In genomic region chr11:59429924-59430516, GRCh38 we compare ENCODE assay signal across 9 cellular contexts. TPM values are rescaled to one million over a fixed set of nuclear protein-coding genes. Genes with fewer than 3 reads are reported as not detected.
DNase-seq lines count a peak whose midpoint lies in the region; ATAC-seq, FAIRE-seq and TF ChIP-seq lines count a peak whose summit lies in the region.
"Had no signal": no experiment of that assay in that cellular context is flagged by ENCODE, and none has a peak within 500 bp of the region (broad histone marks: within the 10 kb centered on the region; RNA-seq: fewer than 3 reads in every experiment).

No MANE protein-coding gene starts in this region.

- H2AFZ ChIP-seq in GM12878 (ENCODE audit: control insufficient read depth, low read depth, low read length): no peak overlapping the region

- TF ChIP-seq RAD21 in GM12878 (IDR thresholded peaks at IDR 0.05; ENCODE audit: insufficient read depth, low read depth, low read length) (peak; percentile 92), liver (IDR thresholded peaks at IDR 0.05) (peak; percentile 98 to 99)

- H3K79me2 ChIP-seq in GM12878 (ENCODE audit: control insufficient read depth, insufficient read depth, low read length): no peaks in the 10 kb centered on the region

- no peak overlapping the region for H3K4me2 ChIP-seq in GM12878 (ENCODE audit: control insufficient read depth, insufficient read depth)
- H3K4me2 ChIP-seq: BLaER1 treated with 17β-estradiol and CSF1 and Interleukin-3, amounts not matched to agents 10 nM and 100 nM had no signal

- in situ Hi-C loops in GM12878 (cut with MboI): loop anchor here (5.0 kb wide), 2 partner anchors 138 to 263 kb away; no protein-coding TSS in a partner anchor

- no peaks in the 10 kb centered on the region for H3K9me3 ChIP-seq in GM12878 (replicated peaks; ENCODE audit: control insufficient read depth, insufficient read depth, low read length)
- H3K9me3 ChIP-seq in liver (ENCODE audit: control insufficient read depth in 4 of 4, low read length in 3 of 4): no peaks in the 10 kb centered on the region
- H3K9me3 ChIP-seq in uterus: no peaks in the 10 kb centered on the region
- H3K9me3 ChIP-seq: BLaER1 treated with 17β-estradiol and CSF1 and Interleukin-3, amounts not matched to agents 10 nM and 100 nM had no signal

- TF ChIP-seq POLR2A in GM12878 (IDR thresholded peaks at IDR 0.05; ENCODE audit: low read depth, low read length): no peak
- TF ChIP-seq POLR2A in uterus (IDR thresholded peaks at IDR 0.05): no peak

- DNase-seq in DMS79 treated with DMSO at 0.1 percent for 48 hours (lab: John Stamatoyannopoulos, UW): peak; percentile 3
- DNase-seq in DMS79 (lab: John Stamatoyannopoulos, UW): no peak
- DNase-seq in NOMO-1 treated with dmso at 0.1 percent for 144 hours (lab: John Stamatoyannopoulos, UW; ENCODE audit: unreplicated experiment): peak; percentile 9
- DNase-seq in GM12878 (ENCODE audit: low read depth, low spot score): peak; percentile 61
- DNase-seq in uterus: no peak

- peak; percentile 70 to 82 (median 78) for TF ChIP-seq CTCF in GM12878 (IDR thresholded peaks at IDR 0.05 in 2 of 3, conservative IDR thresholded peaks at IDR 0.05 in 1 of 3; ENCODE audit: control insufficient read depth in 2 of 3, extremely low read depth in 1 of 3, insufficient read depth in 1 of 3, low read depth in 3 of 3, low read length in 3 of 3)
- TF ChIP-seq CTCF in liver (IDR thresholded peaks at IDR 0.05; ENCODE audit: low read depth, low read length, missing input control): peak; percentile 94
- TF ChIP-seq CTCF in uterus (IDR thresholded peaks at IDR 0.05): peak; percentile 26 to 51 (median 40)

- intact Hi-C loops in GM12878 (cut with micrococcal nuclease; ENCODE audit: unreplicated experiment): loop anchor here (1.0 to 2.0 kb wide), 5 partner anchors 146 to 259 kb away; no protein-coding TSS in a partner anchor
- intact Hi-C loops in uterus (cut with DNase I; ENCODE audit: low total_unique reads): no loop called here

- ATAC-seq in GM19043 (IDR thresholded peaks at IDR 0.05; ENCODE audit: low read depth, unreplicated experiment) (peak; percentile 89), HG03520 (IDR thresholded peaks at IDR 0.05; ENCODE audit: unreplicated experiment) (peak; percentile 81), GM12878 (peak; percentile 94)

- no TSS peak for BruUV-seq in GM12878 (replicated peaks; lab: Mats Ljungman, UMichigan)

- peak; percentile 86 for FAIRE-seq in GM12878 (lab: Jason Lieb, UNC)

- 63% methylated on average over 4 of the region's 4 CpGs for WGBS in GM12878 (ENCODE audit: insufficient coverage, insufficient replicate concordance, low lambda C conversion rate, missing lambda C conversion rate)
- 67% methylated on average over 4 of the region's 4 CpGs for WGBS in liver

- H3K27me3 ChIP-seq in GM12878 (replicated peaks in 1 of 2; ENCODE audit: control insufficient read depth in 2 of 2, insufficient read depth in 2 of 2, low read length in 1 of 2) (peaks cover 0 to 4% of the 10 kb centered on the region in 2 experiments; a peak in 1 of 4 replicates), liver (ENCODE audit: control insufficient read depth in 4 of 4, insufficient read depth in 4 of 4, low read length in 3 of 4) (no peaks in the 10 kb centered on the region), uterus (no peaks in the 10 kb centered on the region)
- H3K27me3 ChIP-seq: BLaER1 treated with 17β-estradiol and CSF1 and Interleukin-3, amounts not matched to agents 10 nM and 100 nM had no signal

- no peaks in the 10 kb centered on the region for H3K4me1 ChIP-seq in GM12878 (ENCODE audit: control insufficient read depth, insufficient read depth, low read length)
- H3K4me1 ChIP-seq in liver (ENCODE audit: control insufficient read depth in 4 of 4, insufficient read depth in 4 of 4, low read length in 3 of 4): no peaks in the 10 kb centered on the region
- H3K4me1 ChIP-seq in uterus: no peaks in the 10 kb centered on the region
- H3K4me1 ChIP-seq: BLaER1 treated with 17β-estradiol and CSF1 and Interleukin-3, amounts not matched to agents 10 nM and 100 nM had no signal

- H3K9ac ChIP-seq in GM12878 (ENCODE audit: control insufficient read depth, insufficient read depth, low read length): no peak overlapping the region
- H3K9ac ChIP-seq in liver (ENCODE audit: low read depth in 1 of 2, low read length in 2 of 2): no peak overlapping the region
- H3K9ac ChIP-seq: BLaER1 treated with 17β-estradiol and CSF1 and Interleukin-3, amounts not matched to agents 10 nM and 100 nM had no signal

- no peak overlapping the region for H3K4me3 ChIP-seq in GM12878
- H3K4me3 ChIP-seq in liver (ENCODE audit: low read depth in 1 of 3, low read length in 3 of 3): no peak overlapping the region
- no peak overlapping the region for H3K4me3 ChIP-seq in uterus
- H3K4me3 ChIP-seq: BLaER1 treated with 17β-estradiol and CSF1 and Interleukin-3, amounts not matched to agents 10 nM and 100 nM had no signal

- SMC1A ChIA-PET in GM12878 (lab: Charles Lee; ENCODE audit: uncharacterized antibody, unreplicated experiment): interaction anchor here (0.8 to 4.0 kb wide), 18 partner anchors 12 to 334 kb away, joined by 3 to 38 read pairs (median 4); partner anchors contain the start of genes DTX4 and MPEG1

- H3K27ac ChIP-seq in GM12878 (ENCODE audit: control insufficient read depth, insufficient read depth) (no peak overlapping the region), liver (ENCODE audit: low read depth in 1 of 2, low read length in 2 of 2) (no peak overlapping the region), uterus (no peak overlapping the region)
- H3K27ac ChIP-seq: BLaER1 treated with 17β-estradiol and CSF1 and Interleukin-3, amounts not matched to agents 10 nM and 100 nM had no signal

- POLR2A ChIA-PET in GM12878 (lab: Charles Lee): interaction anchor here (0.6 kb wide), 1 partner anchor 1681 kb away, joined by 6 read pairs; no protein-coding TSS in a partner anchor

- no peak for TF ChIP-seq EP300 in GM12878 (IDR thresholded peaks at IDR 0.05; ENCODE audit: borderline replicate concordance in 1 of 2, control insufficient read depth in 1 of 2, low read depth in 2 of 2, low read length in 2 of 2)

- no peaks in the 10 kb centered on the region for H4K20me1 ChIP-seq in GM12878 (ENCODE audit: control insufficient read depth, insufficient read depth)
- H4K20me1 ChIP-seq: BLaER1 treated with 17β-estradiol and CSF1 and Interleukin-3, amounts not matched to agents 10 nM and 100 nM had no signal

- RAD21 ChIA-PET in GM12878 (lab: Charles Lee; ENCODE audit: unreplicated experiment): interaction anchor here (0.7 to 4.3 kb wide), 7 partner anchors 11 to 272 kb away, joined by 3 to 25 read pairs (median 10); partner anchors contain the start of gene DTX4

- H3K36me3 ChIP-seq in GM12878 (ENCODE audit: control insufficient read depth in 2 of 2, insufficient read depth in 2 of 2, low read length in 1 of 2) (no peaks in the 10 kb centered on the region), liver (ENCODE audit: control insufficient read depth in 4 of 4, insufficient read depth in 3 of 4, low read depth in 1 of 4, low read length in 3 of 4) (no peaks in the 10 kb centered on the region), uterus (no peaks in the 10 kb centered on the region)
- H3K36me3 ChIP-seq: BLaER1 treated with 17β-estradiol and CSF1 and Interleukin-3, amounts not matched to agents 10 nM and 100 nM had no signal

- CTCF ChIA-PET in GM12878 (lab: Yijun Ruan, JAX): interaction anchor here (0.6 to 6.8 kb wide), 29 partner anchors 8 to 532 kb away, joined by 3 to 85 read pairs (median 5); partner anchors contain the start of gene DTX4

RNA-seq across cellular contexts. Expression of gene OR5A2, which starts 3.8 kb away (rescaled TPM):
- total RNA-seq in GM12878 (2013; cell fraction: nucleolus; rRNA removed): not detected in 2 replicates
- total RNA-seq in GM12878 (2014; rRNA removed) (not detected in 2 replicates), GM12878 (2014; rRNA removed; fragmentation: Illumina TruSeq; extraction: Trizol) (not detected in 2 replicates), GM12878 (2021) (not detected in 2 replicates), liver (not detected), uterus (not detected)
- not detected for polyA plus RNA-seq in GM12878 (2011; ENCODE audit: low read depth)
- polyA plus RNA-seq in GM12878 (2011; rRNA removed) (not detected in 2 replicates), GM12878 (2014; fragmentation: Illumina TruSeq; extraction: Trizol) (not detected in 2 replicates), GM12878 (2014; fragmentation: Nextera tagmentation; extraction: Ambion mirVana) (not detected), GM12878 (2014; rRNA removed) (not detected in 2 replicates), GM12878 (2016; fragmentation: Nextera tagmentation; extraction: Ambion mirVana) (not detected), liver (not detected)
- not detected in 2 replicates for polyA plus RNA-seq in GM12878 (2011; cell fraction: cytosol; rRNA removed)
- polyA plus RNA-seq in GM12878 (2011; cell fraction: nucleus; rRNA removed): not detected in 2 replicates
- polyA plus RNA-seq in GM12878 (2012): not detected in 2 replicates
- polyA minus RNA-seq in GM12878 (2011; rRNA and poly(A)+ RNA removed): not detected in 2 replicates
- not detected in 2 replicates for polyA minus RNA-seq in GM12878 (2011; cell fraction: cytosol; rRNA and poly(A)+ RNA removed)
- polyA minus RNA-seq in GM12878 (2011; cell fraction: nucleus; rRNA and poly(A)+ RNA removed): not detected in 2 replicates

RNA-seq across cellular contexts. Expression of gene OR5A1, which starts 6.2 kb away (rescaled TPM):
- not detected in 2 replicates for total RNA-seq in GM12878 (2013; cell fraction: nucleolus; rRNA removed)
- total RNA-seq in GM12878 (2014; rRNA removed): not detected in 2 replicates
- total RNA-seq in GM12878 (2014; rRNA removed; fragmentation: Illumina TruSeq; extraction: Trizol): not detected in 2 replicates
- total RNA-seq in GM12878 (2021): not detected in 2 replicates
- polyA plus RNA-seq in GM12878 (2011; ENCODE audit: low read depth): not detected
- polyA plus RNA-seq in GM12878 (2011; rRNA removed): not detected in 2 replicates
- polyA plus RNA-seq in GM12878 (2011; cell fraction: cytosol; rRNA removed): not detected in 2 replicates
- not detected in 2 replicates for polyA plus RNA-seq in GM12878 (2011; cell fraction: nucleus; rRNA removed)
- polyA plus RNA-seq in GM12878 (2012): not detected in 2 replicates
- polyA plus RNA-seq in GM12878 (2014; fragmentation: Illumina TruSeq; extraction: Trizol): not detected in 2 replicates
- not detected for polyA plus RNA-seq in GM12878 (2014; fragmentation: Nextera tagmentation; extraction: Ambion mirVana)
- polyA plus RNA-seq in GM12878 (2014; rRNA removed): not detected in 2 replicates
- polyA plus RNA-seq in GM12878 (2016; fragmentation: Nextera tagmentation; extraction: Ambion mirVana): not detected
- polyA minus RNA-seq in GM12878 (2011; rRNA and poly(A)+ RNA removed): not detected in 2 replicates
- polyA minus RNA-seq in GM12878 (2011; cell fraction: cytosol; rRNA and poly(A)+ RNA removed): not detected in 2 replicates
- polyA minus RNA-seq in GM12878 (2011; cell fraction: nucleus; rRNA and poly(A)+ RNA removed): not detected in 2 replicates
- not detected for total RNA-seq in liver
- polyA plus RNA-seq in liver: not detected
- total RNA-seq in uterus: not detected

RNA-seq across cellular contexts. Expression of gene OR4D6, which starts 26.7 kb away (rescaled TPM):
- not detected in 2 replicates for total RNA-seq in GM12878 (2013; cell fraction: nucleolus; rRNA removed)
- total RNA-seq in GM12878 (2014; rRNA removed) (not detected in 2 replicates), GM12878 (2014; rRNA removed; fragmentation: Illumina TruSeq; extraction: Trizol) (not detected in 2 replicates), GM12878 (2021) (not detected in 2 replicates), liver (not detected), uterus (not detected)
- polyA plus RNA-seq in GM12878 (2011; ENCODE audit: low read depth): not detected
- polyA plus RNA-seq in GM12878 (2011; rRNA removed) (not detected in 2 replicates), GM12878 (2014; fragmentation: Illumina TruSeq; extraction: Trizol) (not detected in 2 replicates), GM12878 (2014; fragmentation: Nextera tagmentation; extraction: Ambion mirVana) (not detected), GM12878 (2014; rRNA removed) (not detected in 2 replicates), GM12878 (2016; fragmentation: Nextera tagmentation; extraction: Ambion mirVana) (not detected), liver (not detected)
- polyA plus RNA-seq in GM12878 (2011; cell fraction: cytosol; rRNA removed): not detected in 2 replicates
- polyA plus RNA-seq in GM12878 (2011; cell fraction: nucleus; rRNA removed): not detected in 2 replicates
- not detected in 2 replicates for polyA plus RNA-seq in GM12878 (2012)
- not detected in 2 replicates for polyA minus RNA-seq in GM12878 (2011; rRNA and poly(A)+ RNA removed)
- polyA minus RNA-seq in GM12878 (2011; cell fraction: cytosol; rRNA and poly(A)+ RNA removed): not detected in 2 replicates
- polyA minus RNA-seq in GM12878 (2011; cell fraction: nucleus; rRNA and poly(A)+ RNA removed): not detected in 2 replicates

RNA-seq across cellular contexts. Expression of gene OR4D10, which starts 43.1 kb away (rescaled TPM):
- total RNA-seq in GM12878 (2013; cell fraction: nucleolus; rRNA removed): not detected in 2 replicates
- total RNA-seq in GM12878 (2014; rRNA removed): not detected in 2 replicates
- not detected in 2 replicates for total RNA-seq in GM12878 (2014; rRNA removed; fragmentation: Illumina TruSeq; extraction: Trizol)
- total RNA-seq in GM12878 (2021): not detected in 2 replicates
- not detected for polyA plus RNA-seq in GM12878 (2011; ENCODE audit: low read depth)
- polyA plus RNA-seq in GM12878 (2011; rRNA removed): not detected in 2 replicates
- not detected in 2 replicates for polyA plus RNA-seq in GM12878 (2011; cell fraction: cytosol; rRNA removed)
- not detected in 2 replicates for polyA plus RNA-seq in GM12878 (2011; cell fraction: nucleus; rRNA removed)
- not detected in 2 replicates for polyA plus RNA-seq in GM12878 (2012)
- not detected in 2 replicates for polyA plus RNA-seq in GM12878 (2014; fragmentation: Illumina TruSeq; extraction: Trizol)
- not detected for polyA plus RNA-seq in GM12878 (2014; fragmentation: Nextera tagmentation; extraction: Ambion mirVana)
- polyA plus RNA-seq in GM12878 (2014; rRNA removed): not detected in 2 replicates
- not detected for polyA plus RNA-seq in GM12878 (2016; fragmentation: Nextera tagmentation; extraction: Ambion mirVana)
- polyA minus RNA-seq in GM12878 (2011; rRNA and poly(A)+ RNA removed): not detected in 2 replicates
- polyA minus RNA-seq in GM12878 (2011; cell fraction: cytosol; rRNA and poly(A)+ RNA removed): not detected in 2 replicates
- not detected in 2 replicates for polyA minus RNA-seq in GM12878 (2011; cell fraction: nucleus; rRNA and poly(A)+ RNA removed)
- total RNA-seq in liver: not detected
- polyA plus RNA-seq in liver: not detected
- total RNA-seq in uterus: not detected

Comparison
In these comparisons a context has a peak if more than half of its experiments do, and no peak if none do; other contexts are left out.
1. DNase-seq: peak in DMS79 treated with DMSO at 0.1 percent for 48 hours (single experiment), NOMO-1 treated with dmso at 0.1 percent for 144 hours (single experiment) and GM12878 (single experiment); none in DMS79 (single experiment) and uterus (0 of 2).
2. CTCF ChIP-seq: peak in every context shown above with its lines; median percentile 94 in liver; 78 in GM12878; 40 in uterus.
3. Peak in every context shown above with its lines, with median percentiles within 50 percentile points of each other: ATAC-seq.